16 cellular contexts compared by ENCODE assay signal in the genomic region with DNA sequence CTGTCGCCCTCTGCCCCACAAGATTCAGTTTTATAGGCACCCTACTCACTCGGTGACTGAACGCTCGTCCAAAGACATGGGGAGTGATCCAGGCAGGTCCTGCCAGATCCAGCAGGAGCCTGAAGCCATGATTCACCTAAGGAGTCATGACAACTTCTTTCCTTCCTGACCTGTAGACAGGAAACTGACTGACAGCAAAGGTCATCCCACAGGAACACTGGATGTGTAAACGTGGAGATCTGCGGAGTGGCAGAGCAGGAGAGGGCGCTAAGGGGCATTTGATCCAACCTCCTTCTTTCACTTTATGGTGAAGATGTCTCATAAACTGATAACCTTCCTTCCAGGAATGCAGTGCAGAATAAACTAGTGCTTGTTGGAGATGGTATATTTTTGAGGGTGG.
DNase-seq lines count a peak whose midpoint lies in the region; ATAC-seq and TF ChIP-seq lines count a peak whose summit lies in the region.
"Had no signal": no experiment of that assay in that cellular context is flagged by ENCODE, and none has a peak within 500 bp of the region (broad histone marks: within the 10 kb centered on the region; RNA-seq: fewer than 3 reads in every experiment).

No MANE protein-coding gene starts in this region.

- H3K27ac Mint-ChIP-seq in activated CD4-positive, alpha-beta T cell treated with anti-CD3 and anti-CD28 coated beads, Interleukin-2, amount 10 ng/mL, durations not matched to agents 24 days and 14 days = peak overlapping the region; percentile 29
- H3K27ac Mint-ChIP-seq in activated CD4-positive, alpha-beta T cell treated with anti-CD3 and anti-CD28 coated beads, Interleukin-2, amount 10 ng/mL, durations not matched to agents 7 days and 5 days = no peak overlapping the region
- H3K27ac Mint-ChIP-seq in T-cell = peak overlapping the region; percentile 55 to 71
- peak overlapping the region; percentile 55 for H3K27ac Mint-ChIP-seq in stimulated activated memory B cell treated with anti-CD40 and anti-IgM and Interleukin-4, amounts not matched to agents 10 μg/mL and 1 μg/mL and 100 μg/mL, for 72 hours
- H3K27ac Mint-ChIP-seq: activated T-helper 17 cell treated with anti-CD3 and anti-CD28 coated beads, Interleukin-2, amount 50 U/mL, for 72 hours; nephron had no signal

- H3K27me3 ChIP-seq in foreskin keratinocyte = no peaks in the 10 kb centered on the region
- H3K27me3 ChIP-seq: transverse colon had no signal

- no peak overlapping the region for H3K4me3 Mint-ChIP-seq in activated CD4-positive, alpha-beta T cell treated with anti-CD3 and anti-CD28 coated beads, Interleukin-2, amount 10 ng/mL, durations not matched to agents 24 days and 14 days
- H3K4me3 Mint-ChIP-seq in activated CD4-positive, alpha-beta T cell treated with anti-CD3 and anti-CD28 coated beads, Interleukin-2, amount 10 ng/mL, durations not matched to agents 7 days and 5 days = no peak overlapping the region
- H3K4me3 Mint-ChIP-seq in T-cell = no peak overlapping the region
- no peak overlapping the region for H3K4me3 Mint-ChIP-seq in stimulated activated memory B cell treated with anti-CD40 and anti-IgM and Interleukin-4, amounts not matched to agents 10 μg/mL and 1 μg/mL and 100 μg/mL, for 72 hours
- H3K4me3 Mint-ChIP-seq: activated T-helper 17 cell treated with anti-CD3 and anti-CD28 coated beads, Interleukin-2, amount 50 U/mL, for 72 hours; nephron had no signal

- POLR2A ChIA-PET in activated CD4-positive, alpha-beta T cell treated with anti-CD3 and anti-CD28 coated beads, Interleukin-2, amount 10 ng/mL, durations not matched to agents 7 days and 5 days (lab: Charles Lee) = no interaction called here
- POLR2A ChIA-PET in T-cell (lab: Charles Lee) = no interaction called here

- H3K4me1 Mint-ChIP-seq in activated CD4-positive, alpha-beta T cell treated with anti-CD3 and anti-CD28 coated beads, Interleukin-2, amount 10 ng/mL, durations not matched to agents 24 days and 14 days = peaks cover 68% of the 10 kb centered on the region
- peaks cover 81% of the 10 kb centered on the region for H3K4me1 Mint-ChIP-seq in activated CD4-positive, alpha-beta T cell treated with anti-CD3 and anti-CD28 coated beads, Interleukin-2, amount 10 ng/mL, durations not matched to agents 7 days and 5 days
- peaks cover 80 to 81% (median 80%) of the 10 kb centered on the region in 3 donors for H3K4me1 Mint-ChIP-seq in T-cell
- H3K4me1 Mint-ChIP-seq in stimulated activated memory B cell treated with anti-CD40 and anti-IgM and Interleukin-4, amounts not matched to agents 10 μg/mL and 1 μg/mL and 100 μg/mL, for 72 hours = peaks cover 52% of the 10 kb centered on the region
- H3K4me1 Mint-ChIP-seq: nephron had no signal

- CTCF ChIA-PET in activated CD4-positive, alpha-beta T cell treated with anti-CD3 and anti-CD28 coated beads, Interleukin-2, amount 10 ng/mL, durations not matched to agents 7 days and 5 days (lab: Charles Lee) = no interaction called here
- CTCF ChIA-PET in T-cell (lab: Charles Lee) = no interaction called here

- intact Hi-C loops in activated CD4-positive, alpha-beta T cell treated with anti-CD3 and anti-CD28 coated beads, Interleukin-2, amount 10 ng/mL, durations not matched to agents 24 days and 14 days (cut with micrococcal nuclease) = no loop called here

- ATAC-seq in T-cell (replicated peaks in 1 of 4) (no peak), foreskin keratinocyte (peak; percentile 88)
- no peak for ATAC-seq in stimulated activated memory B cell treated with anti-CD40 and anti-IgM and Interleukin-4, amounts not matched to agents 10 μg/mL and 1 μg/mL and 100 μg/mL, for 72 hours
- ATAC-seq: activated T-helper 17 cell treated with anti-CD3 and anti-CD28 coated beads, Interleukin-2, amount 50 U/mL, for 72 hours had no signal

- DNase-seq in activated CD4-positive, alpha-beta T cell treated with anti-CD3 and anti-CD28 coated beads, Interleukin-2, amount 10 ng/mL, durations not matched to agents 24 days and 14 days = no peak
- DNase-seq in activated CD4-positive, alpha-beta T cell treated with anti-CD3 and anti-CD28 coated beads, Interleukin-2, amount 10 ng/mL, durations not matched to agents 7 days and 5 days = no peak
- DNase-seq in T-cell = no peak
- DNase-seq in foreskin keratinocyte = peak; percentile 90 to 95
- DNase-seq in mucosa of gallbladder (ENCODE audit: low spot score) = no peak
- no peak for DNase-seq in AG08395 (ENCODE audit: low spot score)
- DNase-seq in T-helper 1 cell = no peak
- DNase-seq: 8988T; activated CD4-positive, alpha-beta T cell treated with anti-CD3 and anti-CD28 coated beads for 48 hours; caudate nucleus; H7; NCI-H69; transverse colon had no signal

- H3K27me3 Mint-ChIP-seq in activated CD4-positive, alpha-beta T cell treated with anti-CD3 and anti-CD28 coated beads, Interleukin-2, amount 10 ng/mL, durations not matched to agents 24 days and 14 days = no peaks in the 10 kb centered on the region
- H3K27me3 Mint-ChIP-seq in activated CD4-positive, alpha-beta T cell treated with anti-CD3 and anti-CD28 coated beads, Interleukin-2, amount 10 ng/mL, durations not matched to agents 7 days and 5 days = no peaks in the 10 kb centered on the region
- H3K27me3 Mint-ChIP-seq in T-cell = no peaks in the 10 kb centered on the region
- H3K27me3 Mint-ChIP-seq in stimulated activated memory B cell treated with anti-CD40 and anti-IgM and Interleukin-4, amounts not matched to agents 10 μg/mL and 1 μg/mL and 100 μg/mL, for 72 hours = no peaks in the 10 kb centered on the region
- H3K27me3 Mint-ChIP-seq: activated T-helper 17 cell treated with anti-CD3 and anti-CD28 coated beads, Interleukin-2, amount 50 U/mL, for 72 hours had no signal

- peak overlapping the region; percentile 91 for H3K27ac ChIP-seq in foreskin keratinocyte
- H3K27ac ChIP-seq: transverse colon had no signal

- peaks cover 38% of the 10 kb centered on the region for H3K36me3 Mint-ChIP-seq in activated CD4-positive, alpha-beta T cell treated with anti-CD3 and anti-CD28 coated beads, Interleukin-2, amount 10 ng/mL, durations not matched to agents 24 days and 14 days (ENCODE audit: low read depth)
- H3K36me3 Mint-ChIP-seq in activated CD4-positive, alpha-beta T cell treated with anti-CD3 and anti-CD28 coated beads, Interleukin-2, amount 10 ng/mL, durations not matched to agents 7 days and 5 days (ENCODE audit: low read depth) = peaks cover 52% of the 10 kb centered on the region
- H3K36me3 Mint-ChIP-seq in T-cell = peaks cover 25% of the 10 kb centered on the region
- H3K36me3 Mint-ChIP-seq in stimulated activated memory B cell treated with anti-CD40 and anti-IgM and Interleukin-4, amounts not matched to agents 10 μg/mL and 1 μg/mL and 100 μg/mL, for 72 hours = peaks cover 8% of the 10 kb centered on the region

- no peaks in the 10 kb centered on the region for H3K9me3 Mint-ChIP-seq in activated CD4-positive, alpha-beta T cell treated with anti-CD3 and anti-CD28 coated beads, Interleukin-2, amount 10 ng/mL, durations not matched to agents 24 days and 14 days
- peaks cover 5% of the 10 kb centered on the region for H3K9me3 Mint-ChIP-seq in activated CD4-positive, alpha-beta T cell treated with anti-CD3 and anti-CD28 coated beads, Interleukin-2, amount 10 ng/mL, durations not matched to agents 7 days and 5 days
- no peaks in the 10 kb centered on the region for H3K9me3 Mint-ChIP-seq in T-cell
- H3K9me3 Mint-ChIP-seq in stimulated activated memory B cell treated with anti-CD40 and anti-IgM and Interleukin-4, amounts not matched to agents 10 μg/mL and 1 μg/mL and 100 μg/mL, for 72 hours = no peaks in the 10 kb centered on the region
- H3K9me3 Mint-ChIP-seq: activated T-helper 17 cell treated with anti-CD3 and anti-CD28 coated beads, Interleukin-2, amount 50 U/mL, for 72 hours; nephron had no signal

- TF ChIP-seq CTCF in foreskin keratinocyte (conservative IDR thresholded peaks at IDR 0.05) = peak; percentile 68

- peaks cover 29% of the 10 kb centered on the region for H3K4me1 ChIP-seq in foreskin keratinocyte
- H3K4me1 ChIP-seq: transverse colon had no signal

Comparison
In these comparisons a context has a peak if more than half of its experiments do, and no peak if none do; other contexts are left out.
1. DNase-seq: peak in foreskin keratinocyte (2 of 2); none in activated CD4-positive, alpha-beta T cell treated with anti-CD3 and anti-CD28 coated beads, Interleukin-2, amount 10 ng/mL, durations not matched to agents 24 days and 14 days (single experiment), activated CD4-positive, alpha-beta T cell treated with anti-CD3 and anti-CD28 coated beads, Interleukin-2, amount 10 ng/mL, durations not matched to agents 7 days and 5 days (single experiment), T-cell (0 of 34), mucosa of gallbladder (single experiment), AG08395 (single experiment) and T-helper 1 cell (0 of 5).